8 cellular contexts compared by ENCODE assay signal in genomic region chr1:8396912-8397406, GRCh38.
DNase-seq lines count a peak whose midpoint lies in the region; ATAC-seq and TF ChIP-seq lines count a peak whose summit lies in the region.

No MANE protein-coding gene starts in this region.

- H3K27ac Mint-ChIP-seq in activated naive CD8-positive, alpha-beta T cell treated with anti-CD3 and anti-CD28 coated beads, Interleukin-2, amount 50 U/mL, for 24 hours: peak overlapping the region; percentile 82
- H3K27ac Mint-ChIP-seq in stimulated activated effector memory CD8-positive, alpha-beta T cell treated with anti-CD3 and anti-CD28 coated beads, Interleukin-12 subunit alpha, Interleukin-12 subunit beta, amount 100 ng/mL, for 72 hours: peak overlapping the region; percentile 17

- no peak for DNase-seq in activated CD4-positive, CD25-positive, alpha-beta regulatory T cell treated with anti-CD3 and anti-CD28 coated beads, Interleukin-2, amount 50 U/mL, for 72 hours
- no peak for DNase-seq in HL-60 (ENCODE audit: low read depth in 1 of 2, low spot score in 1 of 2)
- DNase-seq in activated naive CD8-positive, alpha-beta T cell treated with anti-CD3 and anti-CD28 coated beads, Interleukin-2, amount 50 U/mL, for 24 hours: peak; percentile 20
- peak; percentile 100 for DNase-seq in iris pigment epithelial cell (ENCODE audit: low read depth)
- DNase-seq in stimulated activated effector memory CD8-positive, alpha-beta T cell treated with anti-CD3 and anti-CD28 coated beads, Interleukin-12 subunit alpha, Interleukin-12 subunit beta, amount 100 ng/mL, for 72 hours (ENCODE audit: low spot score in 2 of 2): peak; percentile 10 to 57
- DNase-seq in COLO829 (ENCODE audit: low spot score): no peak

- peak; percentile 84 to 87 for ATAC-seq in activated CD4-positive, CD25-positive, alpha-beta regulatory T cell treated with anti-CD3 and anti-CD28 coated beads, Interleukin-2, amount 50 U/mL, for 24 hours
- peak; percentile 93 for ATAC-seq in activated naive CD8-positive, alpha-beta T cell treated with anti-CD3 and anti-CD28 coated beads, Interleukin-2, amount 50 U/mL, for 24 hours
- ATAC-seq in stimulated activated effector memory CD8-positive, alpha-beta T cell treated with anti-CD3 and anti-CD28 coated beads, Interleukin-12 subunit alpha, Interleukin-12 subunit beta, amount 100 ng/mL, for 72 hours: peak; percentile 95
- ATAC-seq in HG03469 (IDR thresholded peaks at IDR 0.05; ENCODE audit: unreplicated experiment): no peak

- H3K4me3 Mint-ChIP-seq in activated naive CD8-positive, alpha-beta T cell treated with anti-CD3 and anti-CD28 coated beads, Interleukin-2, amount 50 U/mL, for 24 hours: no peak overlapping the region
- peak overlapping the region; percentile 30 for H3K4me3 Mint-ChIP-seq in stimulated activated effector memory CD8-positive, alpha-beta T cell treated with anti-CD3 and anti-CD28 coated beads, Interleukin-12 subunit alpha, Interleukin-12 subunit beta, amount 100 ng/mL, for 72 hours

- no peak overlapping the region for H3K4me3 ChIP-seq in HL-60 (replicated peaks; ENCODE audit: insufficient read depth, low read length)

- 0 out of 2 replicates have a peak overlapping the region, but pooled peaks have one; percentile 7 for H3K27ac ChIP-seq in HL-60 (replicated peaks)

- H3K36me3 Mint-ChIP-seq in activated naive CD8-positive, alpha-beta T cell treated with anti-CD3 and anti-CD28 coated beads, Interleukin-2, amount 50 U/mL, for 24 hours (ENCODE audit: low read depth): peaks cover 22% of the 10 kb centered on the region
- H3K36me3 Mint-ChIP-seq in stimulated activated effector memory CD8-positive, alpha-beta T cell treated with anti-CD3 and anti-CD28 coated beads, Interleukin-12 subunit alpha, Interleukin-12 subunit beta, amount 100 ng/mL, for 72 hours: peaks cover 20% of the 10 kb centered on the region

- H3K4me1 Mint-ChIP-seq in activated naive CD8-positive, alpha-beta T cell treated with anti-CD3 and anti-CD28 coated beads, Interleukin-2, amount 50 U/mL, for 24 hours: peaks cover 72% of the 10 kb centered on the region
- peaks cover 55% of the 10 kb centered on the region for H3K4me1 Mint-ChIP-seq in stimulated activated effector memory CD8-positive, alpha-beta T cell treated with anti-CD3 and anti-CD28 coated beads, Interleukin-12 subunit alpha, Interleukin-12 subunit beta, amount 100 ng/mL, for 72 hours

- H3K9me3 Mint-ChIP-seq in activated naive CD8-positive, alpha-beta T cell treated with anti-CD3 and anti-CD28 coated beads, Interleukin-2, amount 50 U/mL, for 24 hours: peaks cover 3% of the 10 kb centered on the region
- no peaks in the 10 kb centered on the region for H3K9me3 Mint-ChIP-seq in stimulated activated effector memory CD8-positive, alpha-beta T cell treated with anti-CD3 and anti-CD28 coated beads, Interleukin-12 subunit alpha, Interleukin-12 subunit beta, amount 100 ng/mL, for 72 hours

- no peaks in the 10 kb centered on the region for H3K27me3 Mint-ChIP-seq in activated naive CD8-positive, alpha-beta T cell treated with anti-CD3 and anti-CD28 coated beads, Interleukin-2, amount 50 U/mL, for 24 hours

- TF ChIP-seq CTCF in HL-60 (IDR thresholded peaks at IDR 0.05; ENCODE audit: insufficient read depth, low read length): no peak

- no peaks in the 10 kb centered on the region for H3K27me3 ChIP-seq in HL-60 (ENCODE audit: insufficient read depth, poor library complexity, severe bottlenecking)

Comparison
In these comparisons a context has a peak if more than half of its experiments do, and no peak if none do; other contexts are left out.
1. DNase-seq: peak in activated naive CD8-positive, alpha-beta T cell treated with anti-CD3 and anti-CD28 coated beads, Interleukin-2, amount 50 U/mL, for 24 hours (single experiment), iris pigment epithelial cell (single experiment) and stimulated activated effector memory CD8-positive, alpha-beta T cell treated with anti-CD3 and anti-CD28 coated beads, Interleukin-12 subunit alpha, Interleukin-12 subunit beta, amount 100 ng/mL, for 72 hours (2 of 2); none in activated CD4-positive, CD25-positive, alpha-beta regulatory T cell treated with anti-CD3 and anti-CD28 coated beads, Interleukin-2, amount 50 U/mL, for 72 hours (single experiment), HL-60 (0 of 2) and COLO829 (single experiment).